Comparison of ENCODE assay signal across 1 cellular context in the genomic region with DNA sequence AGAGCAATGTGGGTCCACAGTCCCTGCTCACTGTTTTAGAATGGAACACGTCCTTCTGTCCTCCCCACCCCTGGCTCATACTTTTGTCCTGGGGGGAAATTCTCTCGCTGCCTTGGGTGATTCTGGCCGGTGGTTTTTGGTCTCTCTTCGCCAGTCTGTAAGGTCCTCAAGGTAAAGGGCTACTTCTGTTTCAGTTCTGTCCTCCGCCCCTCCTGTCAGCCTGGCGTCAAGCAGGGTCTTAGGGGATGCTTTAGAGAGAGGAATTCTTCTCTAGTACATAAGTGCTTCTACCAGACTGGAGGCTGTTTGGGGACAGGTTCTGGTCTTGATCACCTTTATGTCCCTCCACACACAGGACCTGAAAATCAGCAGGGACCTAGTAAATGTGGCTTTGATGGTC.
TF ChIP-seq lines count a peak whose summit lies in the region.

No MANE protein-coding gene starts in this region.

TF ChIP-seq in K562, 482 proteins besides CTCF, POLR2A, EP300 and RAD21:
- TF ChIP-seq NFIC (IDR thresholded peaks at IDR 0.05) (peak; percentile 49; the same call in 1 of the 2 replicates), TBL1XR1 (IDR thresholded peaks at IDR 0.05; ENCODE audit: low read length in 2 of 2) (no peak)
- TF ChIP-seq, protein P1, sequence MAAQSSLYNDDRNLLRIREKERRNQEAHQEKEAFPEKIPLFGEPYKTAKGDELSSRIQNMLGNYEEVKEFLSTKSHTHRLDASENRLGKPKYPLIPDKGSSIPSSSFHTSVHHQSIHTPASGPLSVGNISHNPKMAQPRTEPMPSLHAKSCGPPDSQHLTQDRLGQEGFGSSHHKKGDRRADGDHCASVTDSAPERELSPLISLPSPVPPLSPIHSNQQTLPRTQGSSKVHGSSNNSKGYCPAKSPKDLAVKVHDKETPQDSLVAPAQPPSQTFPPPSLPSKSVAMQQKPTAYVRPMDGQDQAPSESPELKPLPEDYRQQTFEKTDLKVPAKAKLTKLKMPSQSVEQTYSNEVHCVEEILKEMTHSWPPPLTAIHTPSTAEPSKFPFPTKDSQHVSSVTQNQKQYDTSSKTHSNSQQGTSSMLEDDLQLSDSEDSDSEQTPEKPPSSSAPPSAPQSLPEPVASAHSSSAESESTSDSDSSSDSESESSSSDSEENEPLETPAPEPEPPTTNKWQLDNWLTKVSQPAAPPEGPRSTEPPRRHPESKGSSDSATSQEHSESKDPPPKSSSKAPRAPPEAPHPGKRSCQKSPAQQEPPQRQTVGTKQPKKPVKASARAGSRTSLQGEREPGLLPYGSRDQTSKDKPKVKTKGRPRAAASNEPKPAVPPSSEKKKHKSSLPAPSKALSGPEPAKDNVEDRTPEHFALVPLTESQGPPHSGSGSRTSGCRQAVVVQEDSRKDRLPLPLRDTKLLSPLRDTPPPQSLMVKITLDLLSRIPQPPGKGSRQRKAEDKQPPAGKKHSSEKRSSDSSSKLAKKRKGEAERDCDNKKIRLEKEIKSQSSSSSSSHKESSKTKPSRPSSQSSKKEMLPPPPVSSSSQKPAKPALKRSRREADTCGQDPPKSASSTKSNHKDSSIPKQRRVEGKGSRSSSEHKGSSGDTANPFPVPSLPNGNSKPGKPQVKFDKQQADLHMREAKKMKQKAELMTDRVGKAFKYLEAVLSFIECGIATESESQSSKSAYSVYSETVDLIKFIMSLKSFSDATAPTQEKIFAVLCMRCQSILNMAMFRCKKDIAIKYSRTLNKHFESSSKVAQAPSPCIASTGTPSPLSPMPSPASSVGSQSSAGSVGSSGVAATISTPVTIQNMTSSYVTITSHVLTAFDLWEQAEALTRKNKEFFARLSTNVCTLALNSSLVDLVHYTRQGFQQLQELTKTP (IDR thresholded peaks at IDR 0.05; ENCODE audit: low read depth in 1 of 2, partially characterized antibody in 2 of 2): peak in 1 of 2 experiments; percentile 89
